ENCODE assay signal across 14 cellular contexts in genomic region chr17:74520790-74521480, GRCh38. TPM values are rescaled to one million over a fixed set of nuclear protein-coding genes. Genes with fewer than 3 reads are reported as not detected.
DNase-seq lines count a peak whose midpoint lies in the region; ATAC-seq and TF ChIP-seq lines count a peak whose summit lies in the region.
"Had no signal": no experiment of that assay in that cellular context is flagged by ENCODE, and none has a peak within 500 bp of the region (broad histone marks: within the 10 kb centered on the region; RNA-seq: fewer than 3 reads in every experiment).

No MANE protein-coding gene starts in this region.

- H3K4me3 Mint-ChIP-seq in stimulated activated effector memory CD8-positive, alpha-beta T cell treated with anti-CD3 and anti-CD28 coated beads, Interleukin-12 subunit alpha, Interleukin-12 subunit beta, amount 100 ng/mL, for 72 hours = peak overlapping the region; percentile 15
- H3K4me3 Mint-ChIP-seq: activated T-cell treated with anti-CD3 and anti-CD28 coated beads, Interleukin-2, amount 50 U/mL, for 4 hours; HFFc6 had no signal

- H3K36me3 Mint-ChIP-seq in stimulated activated effector memory CD8-positive, alpha-beta T cell treated with anti-CD3 and anti-CD28 coated beads, Interleukin-12 subunit alpha, Interleukin-12 subunit beta, amount 100 ng/mL, for 72 hours = no peaks in the 10 kb centered on the region

- intact Hi-C loops in right cardiac atrium (cut with DNase I) = no loop called here

- H3K4me3 ChIP-seq in right cardiac atrium (ENCODE audit: low read length) = no peak overlapping the region

- in situ Hi-C loops in ACHN (cut with HindIII; ENCODE audit: low pct_ligation_motif_present, low pct_unique_long_range_greater_than_20kb, low sequenced_read_pairs) = no loop called here

- no peak for TF ChIP-seq CTCF in GM10266 (IDR thresholded peaks at IDR 0.05; ENCODE audit: control insufficient read depth, insufficient read depth, low read depth, missing control alignments)

- peaks cover 30% of the 10 kb centered on the region for H3K4me1 Mint-ChIP-seq in stimulated activated effector memory CD8-positive, alpha-beta T cell treated with anti-CD3 and anti-CD28 coated beads, Interleukin-12 subunit alpha, Interleukin-12 subunit beta, amount 100 ng/mL, for 72 hours

- peak overlapping the region; percentile 36 for H3K27ac Mint-ChIP-seq in stimulated activated effector memory CD8-positive, alpha-beta T cell treated with anti-CD3 and anti-CD28 coated beads, Interleukin-12 subunit alpha, Interleukin-12 subunit beta, amount 100 ng/mL, for 72 hours
- H3K27ac Mint-ChIP-seq: HFFc6 had no signal

- no peaks in the 10 kb centered on the region for H3K27me3 ChIP-seq in right cardiac atrium (ENCODE audit: control insufficient read depth, insufficient read depth)

- WGBS in right cardiac atrium = 82% methylated on average over 21 of the region's 21 CpGs

- peak; percentile 51 to 53 for ATAC-seq in right cardiac atrium
- no peak for ATAC-seq in stimulated activated effector memory CD8-positive, alpha-beta T cell treated with anti-CD3 and anti-CD28 coated beads, Interleukin-12 subunit alpha, Interleukin-12 subunit beta, amount 100 ng/mL, for 72 hours
- ATAC-seq in HG02610 (IDR thresholded peaks at IDR 0.05; ENCODE audit: unreplicated experiment) = no peak

- H3K4me1 ChIP-seq in right cardiac atrium (ENCODE audit: control insufficient read depth, insufficient read depth, low read length) = no peaks in the 10 kb centered on the region
- H3K4me1 ChIP-seq: parathyroid adenoma had no signal

- peak; percentile 1 for DNase-seq in GM10266 (ENCODE audit: extremely low spot score)
- DNase-seq in SIG-M5 treated with dmso at 0.1 percent for 504 hours (lab: John Stamatoyannopoulos, UW; ENCODE audit: unreplicated experiment) = peak; percentile 98
- no peak for DNase-seq in right cardiac atrium
- DNase-seq in stimulated activated effector memory CD8-positive, alpha-beta T cell treated with anti-CD3 and anti-CD28 coated beads, Interleukin-12 subunit alpha, Interleukin-12 subunit beta, amount 100 ng/mL, for 72 hours (ENCODE audit: low spot score in 2 of 2) = no peak
- DNase-seq in GOT3 (lab: John Stamatoyannopoulos, UW) = no peak
- no peak for DNase-seq in ACHN
- no peak for DNase-seq in DMS153 (lab: John Stamatoyannopoulos, UW)
- DNase-seq: activated T-cell treated with anti-CD3 and anti-CD28 coated beads, Interleukin-2, amount 50 U/mL, for 4 hours; DMS 273 treated with DMSO at 0.1 percent for 48 hours; HFFc6; NCI-H226 had no signal

- peaks cover 2% of the 10 kb centered on the region for H3K9me3 ChIP-seq in right cardiac atrium (ENCODE audit: control insufficient read depth, low read length)

- no peak overlapping the region for H3K27ac ChIP-seq in right cardiac atrium (ENCODE audit: low read length)
- H3K27ac ChIP-seq: parathyroid adenoma had no signal

- H3K9me3 Mint-ChIP-seq in stimulated activated effector memory CD8-positive, alpha-beta T cell treated with anti-CD3 and anti-CD28 coated beads, Interleukin-12 subunit alpha, Interleukin-12 subunit beta, amount 100 ng/mL, for 72 hours = peaks cover 3% of the 10 kb centered on the region

RNA-seq across cellular contexts. Expression of gene CD300LB, which starts 10.3 kb away (rescaled TPM):
- total RNA-seq in right cardiac atrium = under 1 TPM in 1 of 4 donors, not detected in 3; 0.09 TPM
- polyA plus RNA-seq in right cardiac atrium = 0.09 TPM
- total RNA-seq: activated T-cell treated with anti-CD3 and anti-CD28 coated beads, Interleukin-2, amount 50 U/mL, for 4 hours; cerebellum; HFFc6 had no signal

RNA-seq across cellular contexts. Expression of gene CD300C, which starts 25.0 kb away (rescaled TPM):
- 1 to 10 TPM in 3 of 4 donors, under 1 TPM in 1; 0.62 to 2.1 (median 1.5) TPM for total RNA-seq in right cardiac atrium
- polyA plus RNA-seq in right cardiac atrium = 0.11 TPM
- total RNA-seq: activated T-cell treated with anti-CD3 and anti-CD28 coated beads, Interleukin-2, amount 50 U/mL, for 4 hours; cerebellum; HFFc6 had no signal

RNA-seq across cellular contexts. Expression of gene CD300H, which starts 46.4 kb away (rescaled TPM):
- total RNA-seq in right cardiac atrium = not detected
- not detected for polyA plus RNA-seq in right cardiac atrium
- total RNA-seq: activated T-cell treated with anti-CD3 and anti-CD28 coated beads, Interleukin-2, amount 50 U/mL, for 4 hours; cerebellum; HFFc6 had no signal

RNA-seq across cellular contexts. Expression of gene CD300A, which starts 54.5 kb away (rescaled TPM):
- 1 to 10 TPM; 4.8 to 5.7 (median 5.4) TPM for total RNA-seq in right cardiac atrium
- 2.2 TPM for polyA plus RNA-seq in right cardiac atrium
- total RNA-seq: HFFc6 had no signal

Comparison
In these comparisons a context has a peak if more than half of its experiments do, and no peak if none do; other contexts are left out.
1. DNase-seq: peak in GM10266 (single experiment) and SIG-M5 treated with dmso at 0.1 percent for 504 hours (single experiment); none in right cardiac atrium (0 of 3), stimulated activated effector memory CD8-positive, alpha-beta T cell treated with anti-CD3 and anti-CD28 coated beads, Interleukin-12 subunit alpha, Interleukin-12 subunit beta, amount 100 ng/mL, for 72 hours (0 of 2), GOT3 (single experiment), ACHN (single experiment) and DMS153 (single experiment).
2. ATAC-seq: peak in right cardiac atrium (2 of 2); none in stimulated activated effector memory CD8-positive, alpha-beta T cell treated with anti-CD3 and anti-CD28 coated beads, Interleukin-12 subunit alpha, Interleukin-12 subunit beta, amount 100 ng/mL, for 72 hours (single experiment) and HG02610 (single experiment).